Comparison of ENCODE assay signal across 9 cellular contexts in the genomic region with DNA sequence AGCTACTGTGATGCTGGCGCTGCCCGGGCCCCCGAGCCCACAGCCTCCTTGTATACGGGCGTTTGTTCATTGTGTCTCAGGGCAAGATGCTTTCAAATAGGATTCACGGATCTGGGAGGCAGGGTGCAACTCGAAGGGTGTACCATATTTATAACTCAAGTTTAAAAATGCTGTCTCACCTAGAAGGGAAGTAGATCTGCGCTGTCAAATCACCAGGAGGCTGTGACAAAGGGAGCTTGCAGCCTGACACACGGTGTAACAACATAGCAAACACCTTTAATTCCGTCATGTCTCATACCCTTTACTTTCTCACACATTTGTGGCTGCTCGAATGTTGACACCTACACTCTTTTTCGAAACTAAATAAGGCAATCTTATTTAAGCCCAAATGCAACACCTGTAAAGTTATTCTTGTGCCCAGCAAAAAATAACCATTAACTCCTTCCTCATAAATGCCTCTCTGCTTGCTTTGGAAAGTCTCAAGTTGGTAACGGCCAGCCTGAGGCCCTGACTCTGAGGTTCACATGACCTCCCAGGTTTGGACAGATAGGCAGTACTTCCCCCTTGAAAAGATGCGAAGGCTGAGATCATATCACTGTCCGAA. TPM values are rescaled to one million over a fixed set of nuclear protein-coding genes. Genes with fewer than 3 reads are reported as not detected.
DNase-seq lines count a peak whose midpoint lies in the region; ATAC-seq and TF ChIP-seq lines count a peak whose summit lies in the region.
"Had no signal": no experiment of that assay in that cellular context is flagged by ENCODE, and none has a peak within 500 bp of the region (broad histone marks: within the 10 kb centered on the region; RNA-seq: fewer than 3 reads in every experiment).

No MANE protein-coding gene starts in this region.

- ATAC-seq in gastroesophageal sphincter (no peak), HG03097 (IDR thresholded peaks at IDR 0.05; ENCODE audit: low FRiP score, unreplicated experiment) (no peak)

- peaks cover 82% of the 10 kb centered on the region for H3K36me3 ChIP-seq in SK-N-MC (ENCODE audit: insufficient read depth, low read length)
- no peaks in the 10 kb centered on the region for H3K36me3 ChIP-seq in gastroesophageal sphincter

- H3K4me3 ChIP-seq in SK-N-MC, result peak overlapping the region; percentile 92
- peak overlapping the region in 1 of 2 donors; percentile 17 for H3K4me3 ChIP-seq in gastroesophageal sphincter

- H3K9me3 ChIP-seq in SK-N-MC (ENCODE audit: low read depth, low read length) (no peaks in the 10 kb centered on the region), gastroesophageal sphincter (no peaks in the 10 kb centered on the region)

- H3K27me3 ChIP-seq in gastroesophageal sphincter, result peaks cover 6% of the 10 kb centered on the region

- H3K27ac ChIP-seq in SK-N-MC (peak overlapping the region; percentile 99), gastroesophageal sphincter (peak overlapping the region; percentile 53 to 94 (median 72))

- peaks cover 0 to 40% (median 3%) of the 10 kb centered on the region in 3 donors for H3K4me1 ChIP-seq in gastroesophageal sphincter

- no peak for TF ChIP-seq CTCF in gastroesophageal sphincter (IDR thresholded peaks at IDR 0.05)

- peak overlapping the region; percentile 61 for H3K9ac ChIP-seq in SK-N-MC (ENCODE audit: insufficient read length)

- TF ChIP-seq POLR2A in gastroesophageal sphincter (IDR thresholded peaks at IDR 0.05), result no peak

- WGBS in gastroesophageal sphincter (ENCODE audit: low coverage in 1 of 2), 2 donors, result 61 to 70% methylated on average over 8 to 15 of the region's 15 CpGs

- no peak for TF ChIP-seq EP300 in gastroesophageal sphincter (IDR thresholded peaks at IDR 0.05)

- DNase-seq in GF-D8 (lab: John Stamatoyannopoulos, UW) (peak; percentile 64), SK-N-MC (ENCODE audit: low read depth, low spot score) (no peak), putamen (ENCODE audit: low spot score) (peak; percentile 90), T1000 (lab: John Stamatoyannopoulos, UW) (no peak), NCI-H1436 (lab: John Stamatoyannopoulos, UW) (no peak)
- no peak for DNase-seq in central memory CD4-positive, alpha-beta T cell
- DNase-seq: SHP77 treated with DMSO at 0.1 percent for 48 hours had no signal

RNA-seq across cellular contexts. Expression of a gene that starts 11.7 kb away (rescaled TPM):
- total RNA-seq in gastroesophageal sphincter, result 10 to 100 TPM; 42.3 to 95.7 (median 53.8) TPM

Comparison
In these comparisons a context has a peak if more than half of its experiments do, and no peak if none do; other contexts are left out.
1. DNase-seq: peak in GF-D8 (single experiment) and putamen (single experiment); none in SK-N-MC (single experiment), T1000 (single experiment), NCI-H1436 (single experiment) and central memory CD4-positive, alpha-beta T cell (single experiment).